19 cellular contexts compared by ENCODE assay signal in the genomic region with DNA sequence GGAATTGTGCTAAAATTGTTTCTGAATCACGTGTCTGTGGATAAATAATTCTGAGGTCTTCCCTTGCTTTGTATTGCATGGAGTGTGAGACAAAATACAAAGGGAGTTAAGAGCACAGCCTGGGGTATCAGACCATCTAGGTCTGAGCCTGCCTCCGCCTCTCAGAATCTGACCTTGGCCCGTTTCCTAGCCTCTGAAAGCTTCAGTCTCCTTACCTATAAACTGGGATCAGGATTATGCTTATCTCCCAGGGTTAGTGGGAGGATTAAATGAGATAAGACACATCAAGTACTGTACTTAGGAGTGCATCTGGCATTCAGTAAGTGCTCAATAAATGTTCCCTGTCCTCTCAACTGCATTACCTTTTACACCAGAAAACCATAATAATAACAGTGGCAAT.
"Had no signal": no experiment of that assay in that cellular context is flagged by ENCODE, and none has a peak within 500 bp of the region (broad histone marks: within the 10 kb centered on the region; RNA-seq: fewer than 3 reads in every experiment).

No MANE protein-coding gene starts in this region.

- H3K4me1 ChIP-seq: SJSA1 had no signal

- DNase-seq: KBM-7, MV-4-11, NCI-H1048, NCI-H1105, NCI-H1417, NCI-H1436 treated with DMSO at 0.1 percent for 48 hours, NCI-H1694, NCI-H187 treated with DMSO at 0.1 percent for 48 hours, NCI-H2029 treated with DMSO at 0.1 percent for 48 hours, NCI-H2171 treated with DMSO at 0.1 percent for 48 hours, NCI-H345, NCI-H446 treated with DMSO at 0.1 percent for 48 hours, NCI-H510A treated with DMSO at 0.1 percent for 48 hours, NCI-H526, Right ventricle myocardium superior, RPMI8226, SIG-M5 had no signal

- H3K27ac ChIP-seq: HL-60, SJSA1 had no signal

- H3K27me3 ChIP-seq: SJSA1 had no signal

- H3K9me3 ChIP-seq: SJSA1 had no signal

- H3K4me3 ChIP-seq: SJSA1 had no signal

- H3K36me3 ChIP-seq: SJSA1 had no signal
